ENCODE assay signal across 27 cellular contexts in the genomic region with DNA sequence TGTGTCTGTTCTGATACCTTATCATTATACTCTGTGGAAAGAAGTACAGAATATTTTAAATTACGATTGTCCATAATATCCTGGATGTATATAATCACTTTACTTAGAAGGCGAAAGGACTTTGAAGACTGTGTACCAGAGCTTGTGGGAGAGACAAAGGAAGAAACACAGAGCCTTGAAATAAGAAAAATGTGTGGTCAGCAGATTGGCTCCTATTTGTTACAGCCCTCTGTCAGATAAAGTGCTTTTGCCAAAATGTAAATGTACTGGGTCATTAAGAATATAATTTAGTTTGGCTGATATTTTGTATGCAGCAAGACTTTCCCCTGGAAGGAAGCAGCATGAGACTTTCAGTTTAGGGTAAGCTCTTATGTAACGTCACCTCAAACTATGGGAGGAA.
DNase-seq lines count a peak whose midpoint lies in the region; ATAC-seq, FAIRE-seq and TF ChIP-seq lines count a peak whose summit lies in the region.
"Had no signal": no experiment of that assay in that cellular context is flagged by ENCODE, and none has a peak within 500 bp of the region (broad histone marks: within the 10 kb centered on the region; RNA-seq: fewer than 3 reads in every experiment).

No MANE protein-coding gene starts in this region.

- H3K4me3 ChIP-seq in A549 (no peak overlapping the region), SK-N-SH (ENCODE audit: low read depth in 2 of 2, low read length in 1 of 2) (no peak overlapping the region)
- H3K4me3 ChIP-seq: BLaER1, GM12878 had no signal

- WGBS in A549 (ENCODE audit: missing lambda C conversion rate): 58% methylated on average over 3 of the region's 3 CpGs
- 68% methylated on average over 3 of the region's 3 CpGs for WGBS in SK-N-SH (ENCODE audit: low lambda C conversion rate)

- no peaks in the 10 kb centered on the region for H3K27me3 ChIP-seq in SK-N-SH (ENCODE audit: insufficient read depth)
- H3K27me3 ChIP-seq: BE2C, BLaER1 had no signal

- H3K4me1 ChIP-seq in A549 (no peaks in the 10 kb centered on the region), SK-N-SH (ENCODE audit: control insufficient read depth in 1 of 2, insufficient read depth in 2 of 2, low read depth in 1 of 2, low read length in 1 of 2) (0 out of 4 replicates have a peak, but pooled peaks cover 0 to 4% of the 10 kb centered on the region in 2 experiments)
- H3K4me1 ChIP-seq: BE2C, BLaER1 had no signal

- TF ChIP-seq POLR2A in A549 (IDR thresholded peaks at IDR 0.05; ENCODE audit: low read length): no peak

- TF ChIP-seq CTCF in A549 (IDR thresholded peaks at IDR 0.05) (no peak), HFFc6 (IDR thresholded peaks at IDR 0.05) (no peak), SK-N-SH (IDR thresholded peaks at IDR 0.05) (no peak)

- peaks cover 14% of the 10 kb centered on the region; the same call in 1 of the 2 replicates for H3K79me2 ChIP-seq in SK-N-SH (ENCODE audit: insufficient read depth)

- TF ChIP-seq RAD21 in A549 (conservative IDR thresholded peaks at IDR 0.05 in 1 of 2, IDR thresholded peaks at IDR 0.05 in 1 of 2) (no peak), SK-N-SH (IDR thresholded peaks at IDR 0.05; ENCODE audit: low read length) (no peak)

- FAIRE-seq in A549 (lab: Jason Lieb, UNC): no peak
- FAIRE-seq: GM12878, GM12892, GM18507, GM19239 had no signal

- peaks cover 0 to 27% of the 10 kb centered on the region in 2 experiments for H3K36me3 ChIP-seq in SK-N-SH (replicated peaks in 1 of 2; ENCODE audit: control insufficient read depth in 1 of 2, insufficient read depth in 2 of 2, low read length in 1 of 2)
- H3K36me3 ChIP-seq: BE2C, BLaER1 had no signal

- H3K27ac ChIP-seq in A549 (no peak overlapping the region), SK-N-SH (ENCODE audit: low read depth in 2 of 2, low read length in 1 of 2) (peak overlapping the region in 1 of 2 experiments; percentile 21; a peak in 1 of 4 replicates)
- H3K27ac ChIP-seq: BLaER1 had no signal

- H3K4me1 Mint-ChIP-seq in HFFc6 (ENCODE audit: low read depth): peaks cover 75% of the 10 kb centered on the region
- H3K4me1 Mint-ChIP-seq: CD14-positive monocyte; CD4-positive, alpha-beta memory T cell; CD4-positive, CD25-positive, alpha-beta regulatory T cell; CD8-positive, alpha-beta memory T cell had no signal

- H3K9me3 ChIP-seq in A549: 0 out of 3 replicates have a peak, but pooled peaks cover 3% of the 10 kb centered on the region
- H3K9me3 ChIP-seq in SK-N-SH: 0 out of 2 replicates have a peak, but pooled peaks cover 8% of the 10 kb centered on the region
- H3K9me3 ChIP-seq: BE2C, BLaER1 had no signal

- POLR2A ChIA-PET in A549 (lab: Yijun Ruan, JAX): no interaction called here
- POLR2A ChIA-PET in SK-N-SH (lab: Yijun Ruan, JAX): no interaction called here

- no peaks in the 10 kb centered on the region for H3K9me2 ChIP-seq in SK-N-SH

- CTCF ChIA-PET in A549 (lab: Yijun Ruan, JAX): interaction anchor here (1.2 kb wide), 1 partner anchor 9 kb away, joined by 3 read pairs; no protein-coding TSS in a partner anchor
- CTCF ChIA-PET in SK-N-SH (lab: Yijun Ruan, JAX): no interaction called here

- peaks cover 11% of the 10 kb centered on the region for H3K9me3 Mint-ChIP-seq in HFFc6

- peak overlapping the region; percentile 1; the same call in 1 of the 2 replicates for H2AFZ ChIP-seq in SK-N-SH (ENCODE audit: low read depth)

- H4K20me1 ChIP-seq in SK-N-SH (ENCODE audit: insufficient read depth): no peaks in the 10 kb centered on the region
- H4K20me1 ChIP-seq: BLaER1 had no signal

- H3K4me2 ChIP-seq in A549: no peak overlapping the region
- H3K4me2 ChIP-seq in SK-N-SH: no peak overlapping the region
- H3K4me2 ChIP-seq: BLaER1 had no signal

- peak overlapping the region; percentile 60; the same call in 1 of the 2 replicates for H3K27ac Mint-ChIP-seq in HFFc6
- H3K27ac Mint-ChIP-seq: CD14-positive monocyte; CD4-positive, alpha-beta memory T cell; CD4-positive, CD25-positive, alpha-beta regulatory T cell; CD8-positive, alpha-beta memory T cell had no signal

- H3K27me3 Mint-ChIP-seq in HFFc6 (ENCODE audit: insufficient read depth): no peaks in the 10 kb centered on the region
- H3K27me3 Mint-ChIP-seq: CD4-positive, alpha-beta memory T cell; CD4-positive, CD25-positive, alpha-beta regulatory T cell; CD8-positive, alpha-beta memory T cell had no signal

- peak overlapping the region; percentile 68; the same call in 1 of the 2 replicates for H3K4me3 Mint-ChIP-seq in HFFc6
- H3K4me3 Mint-ChIP-seq: CD14-positive monocyte; CD4-positive, alpha-beta memory T cell; CD4-positive, CD25-positive, alpha-beta regulatory T cell; CD8-positive, alpha-beta memory T cell had no signal

- H3F3A ChIP-seq in SK-N-SH (replicated peaks; ENCODE audit: insufficient read depth): peaks cover 18% of the 10 kb centered on the region

- H3K9ac ChIP-seq in SK-N-SH: no peak overlapping the region
- H3K9ac ChIP-seq: BLaER1 had no signal

- H3K36me3 Mint-ChIP-seq in HFFc6 (ENCODE audit: low read depth): peaks cover 18% of the 10 kb centered on the region; the same call in 1 of the 2 replicates
- H3K36me3 Mint-ChIP-seq: CD14-positive monocyte; CD4-positive, alpha-beta memory T cell; CD4-positive, CD25-positive, alpha-beta regulatory T cell; CD8-positive, alpha-beta memory T cell had no signal

- TF ChIP-seq EP300 in A549 (IDR thresholded peaks at IDR 0.05): no peak
- TF ChIP-seq EP300 in SK-N-SH (IDR thresholded peaks at IDR 0.05; ENCODE audit: borderline replicate concordance in 1 of 2, low read depth in 1 of 2, low read length in 1 of 2): no peak

- ATAC-seq in A549 (no peak), GM19328 (IDR thresholded peaks at IDR 0.05; ENCODE audit: unreplicated experiment) (no peak)
- ATAC-seq: GM12878 had no signal

- DNase-seq in A549 (ENCODE audit: low read depth in 1 of 2, low spot score in 1 of 2): no peak
- DNase-seq in HFFc6: no peak
- no peak for DNase-seq in SK-N-SH
- no peak for DNase-seq in GM19238 (ENCODE audit: insufficient read length, low spot score)
- DNase-seq in NCI-H1694 (lab: John Stamatoyannopoulos, UW): no peak
- DNase-seq: 8988T; ACHN; BE2C; C1 segment of cervical spinal cord; CD4-positive, alpha-beta memory T cell; CD4-positive, CD25-positive, alpha-beta regulatory T cell; CD8-positive, alpha-beta memory T cell; COR-L47; DMS 273 treated with DMSO at 0.1 percent for 48 hours; DMS153; DMS53; DMS79; DND-41; EL; GDM1 had no signal

TF ChIP-seq in A549, 52 proteins besides CTCF, POLR2A, EP300 and RAD21:
- peak; percentile 79 for TF ChIP-seq MAFK (IDR thresholded peaks at IDR 0.05; ENCODE audit: partially characterized antibody)
- no peak for TF ChIP-seq CEBPB (IDR thresholded peaks at IDR 0.05)

TF ChIP-seq in SK-N-SH, 30 proteins besides CTCF, POLR2A, EP300 and RAD21 (continues in another document):
- TF ChIP-seq USF2 (IDR thresholded peaks at IDR 0.05; ENCODE audit: borderline replicate concordance, low read depth, low read length) (no peak), YY1 (IDR thresholded peaks at IDR 0.05; ENCODE audit: low read depth) (no peak)
- TF ChIP-seq, protein P1, sequence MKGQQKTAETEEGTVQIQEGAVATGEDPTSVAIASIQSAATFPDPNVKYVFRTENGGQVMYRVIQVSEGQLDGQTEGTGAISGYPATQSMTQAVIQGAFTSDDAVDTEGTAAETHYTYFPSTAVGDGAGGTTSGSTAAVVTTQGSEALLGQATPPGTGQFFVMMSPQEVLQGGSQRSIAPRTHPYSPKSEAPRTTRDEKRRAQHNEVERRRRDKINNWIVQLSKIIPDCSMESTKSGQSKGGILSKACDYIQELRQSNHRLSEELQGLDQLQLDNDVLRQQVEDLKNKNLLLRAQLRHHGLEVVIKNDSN (IDR thresholded peaks at IDR 0.05; ENCODE audit: borderline replicate concordance, low read depth): no peak
- TF ChIP-seq, protein P2, sequence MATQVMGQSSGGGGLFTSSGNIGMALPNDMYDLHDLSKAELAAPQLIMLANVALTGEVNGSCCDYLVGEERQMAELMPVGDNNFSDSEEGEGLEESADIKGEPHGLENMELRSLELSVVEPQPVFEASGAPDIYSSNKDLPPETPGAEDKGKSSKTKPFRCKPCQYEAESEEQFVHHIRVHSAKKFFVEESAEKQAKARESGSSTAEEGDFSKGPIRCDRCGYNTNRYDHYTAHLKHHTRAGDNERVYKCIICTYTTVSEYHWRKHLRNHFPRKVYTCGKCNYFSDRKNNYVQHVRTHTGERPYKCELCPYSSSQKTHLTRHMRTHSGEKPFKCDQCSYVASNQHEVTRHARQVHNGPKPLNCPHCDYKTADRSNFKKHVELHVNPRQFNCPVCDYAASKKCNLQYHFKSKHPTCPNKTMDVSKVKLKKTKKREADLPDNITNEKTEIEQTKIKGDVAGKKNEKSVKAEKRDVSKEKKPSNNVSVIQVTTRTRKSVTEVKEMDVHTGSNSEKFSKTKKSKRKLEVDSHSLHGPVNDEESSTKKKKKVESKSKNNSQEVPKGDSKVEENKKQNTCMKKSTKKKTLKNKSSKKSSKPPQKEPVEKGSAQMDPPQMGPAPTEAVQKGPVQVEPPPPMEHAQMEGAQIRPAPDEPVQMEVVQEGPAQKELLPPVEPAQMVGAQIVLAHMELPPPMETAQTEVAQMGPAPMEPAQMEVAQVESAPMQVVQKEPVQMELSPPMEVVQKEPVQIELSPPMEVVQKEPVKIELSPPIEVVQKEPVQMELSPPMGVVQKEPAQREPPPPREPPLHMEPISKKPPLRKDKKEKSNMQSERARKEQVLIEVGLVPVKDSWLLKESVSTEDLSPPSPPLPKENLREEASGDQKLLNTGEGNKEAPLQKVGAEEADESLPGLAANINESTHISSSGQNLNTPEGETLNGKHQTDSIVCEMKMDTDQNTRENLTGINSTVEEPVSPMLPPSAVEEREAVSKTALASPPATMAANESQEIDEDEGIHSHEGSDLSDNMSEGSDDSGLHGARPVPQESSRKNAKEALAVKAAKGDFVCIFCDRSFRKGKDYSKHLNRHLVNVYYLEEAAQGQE (IDR thresholded peaks at IDR 0.05; ENCODE audit: low read depth, low read length): no peak
- TF ChIP-seq, protein P3, sequence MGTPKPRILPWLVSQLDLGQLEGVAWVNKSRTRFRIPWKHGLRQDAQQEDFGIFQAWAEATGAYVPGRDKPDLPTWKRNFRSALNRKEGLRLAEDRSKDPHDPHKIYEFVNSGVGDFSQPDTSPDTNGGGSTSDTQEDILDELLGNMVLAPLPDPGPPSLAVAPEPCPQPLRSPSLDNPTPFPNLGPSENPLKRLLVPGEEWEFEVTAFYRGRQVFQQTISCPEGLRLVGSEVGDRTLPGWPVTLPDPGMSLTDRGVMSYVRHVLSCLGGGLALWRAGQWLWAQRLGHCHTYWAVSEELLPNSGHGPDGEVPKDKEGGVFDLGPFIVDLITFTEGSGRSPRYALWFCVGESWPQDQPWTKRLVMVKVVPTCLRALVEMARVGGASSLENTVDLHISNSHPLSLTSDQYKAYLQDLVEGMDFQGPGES (IDR thresholded peaks at IDR 0.05; ENCODE audit: low read depth, low read length): no peak
